8 cellular contexts compared by ENCODE assay signal in genomic region chr13:30421093-30422055, GRCh38. TPM values are rescaled to one million over a fixed set of nuclear protein-coding genes. Genes with fewer than 3 reads are reported as not detected.
A peak's percentile ranks its signal among the peaks of the same experiment; 100 is the strongest.
DNase-seq lines count a peak whose midpoint lies in the region; ATAC-seq and TF ChIP-seq lines count a peak whose summit lies in the region.

No MANE protein-coding gene starts in this region.

- no peak overlapping the region for H3K27ac Mint-ChIP-seq in activated CD8-positive, alpha-beta T cell treated with anti-CD3 and anti-CD28 coated beads for 36 hours
- H3K27ac Mint-ChIP-seq in endothelial cell (ENCODE audit: unreplicated experiment) (peak overlapping the region; percentile 82), memory B cell (peak overlapping the region; percentile 71)
- peak overlapping the region; percentile 44 for H3K27ac Mint-ChIP-seq in stimulated activated effector memory CD8-positive, alpha-beta T cell treated with anti-CD3 and anti-CD28 coated beads, Interleukin-12 subunit alpha, Interleukin-12 subunit beta, amount 100 ng/mL, for 72 hours

- peak overlapping the region; percentile 76 for H3K4me3 ChIP-seq in GM06990 (replicated peaks; ENCODE audit: low read depth, low read length)

- no peaks in the 10 kb centered on the region for H3K27me3 ChIP-seq in GM06990 (replicated peaks; ENCODE audit: control insufficient read depth, insufficient read depth, low read length)

- H3K27me3 Mint-ChIP-seq in activated CD8-positive, alpha-beta T cell treated with anti-CD3 and anti-CD28 coated beads for 36 hours = peaks cover 2% of the 10 kb centered on the region
- peaks cover 12% of the 10 kb centered on the region for H3K27me3 Mint-ChIP-seq in endothelial cell (ENCODE audit: unreplicated experiment)
- H3K27me3 Mint-ChIP-seq in memory B cell = no peaks in the 10 kb centered on the region

- DNase-seq in GM06990 (ENCODE audit: extremely low read depth, insufficient read length) (peak; percentile 76), NCI-H460 (ENCODE audit: extremely low read depth, low read depth) (peak; percentile 49), endothelial cell (ENCODE audit: low spot score) (peak; percentile 71), memory B cell (ENCODE audit: low spot score in 2 of 2) (peak in 1 of 2 donors; percentile 39), HUDEP-2 (lab: John Stamatoyannopoulos, UW; ENCODE audit: unreplicated experiment in 76 of 76) (no peak)
- DNase-seq in activated CD8-positive, alpha-beta T cell treated with anti-CD3 and anti-CD28 coated beads for 36 hours = peak; percentile 29
- DNase-seq in stimulated activated effector memory CD8-positive, alpha-beta T cell treated with anti-CD3 and anti-CD28 coated beads, Interleukin-12 subunit alpha, Interleukin-12 subunit beta, amount 100 ng/mL, for 72 hours (ENCODE audit: low spot score in 2 of 2) = peak; percentile 40 to 76

- peaks cover 14% of the 10 kb centered on the region for H3K4me1 Mint-ChIP-seq in activated CD8-positive, alpha-beta T cell treated with anti-CD3 and anti-CD28 coated beads for 36 hours (ENCODE audit: low read depth)
- H3K4me1 Mint-ChIP-seq in endothelial cell (ENCODE audit: unreplicated experiment) (peaks cover 11% of the 10 kb centered on the region), memory B cell (peaks cover 22% of the 10 kb centered on the region)
- peaks cover 16% of the 10 kb centered on the region for H3K4me1 Mint-ChIP-seq in stimulated activated effector memory CD8-positive, alpha-beta T cell treated with anti-CD3 and anti-CD28 coated beads, Interleukin-12 subunit alpha, Interleukin-12 subunit beta, amount 100 ng/mL, for 72 hours

- POLR2A ChIA-PET in activated CD8-positive, alpha-beta T cell treated with anti-CD3 and anti-CD28 coated beads for 36 hours (lab: Charles Lee) = interaction anchor here (0.6 to 1.4 kb wide), 5 partner anchors 8 to 42 kb away, joined by 3 to 6 read pairs (median 5); no protein-coding TSS in a partner anchor

- ATAC-seq in HG02623 (IDR thresholded peaks at IDR 0.05; ENCODE audit: unreplicated experiment) (peak; percentile 27), memory B cell (ENCODE audit: low read depth) (peak; percentile 18)
- peak; percentile 25 for ATAC-seq in activated CD8-positive, alpha-beta T cell treated with anti-CD3 and anti-CD28 coated beads for 36 hours
- peak; percentile 53 for ATAC-seq in stimulated activated effector memory CD8-positive, alpha-beta T cell treated with anti-CD3 and anti-CD28 coated beads, Interleukin-12 subunit alpha, Interleukin-12 subunit beta, amount 100 ng/mL, for 72 hours

- no peaks in the 10 kb centered on the region for H3K36me3 Mint-ChIP-seq in activated CD8-positive, alpha-beta T cell treated with anti-CD3 and anti-CD28 coated beads for 36 hours (ENCODE audit: low read depth)
- H3K36me3 Mint-ChIP-seq in endothelial cell (ENCODE audit: low read depth, unreplicated experiment) (no peaks in the 10 kb centered on the region), memory B cell (no peaks in the 10 kb centered on the region)
- peaks cover 12% of the 10 kb centered on the region for H3K36me3 Mint-ChIP-seq in stimulated activated effector memory CD8-positive, alpha-beta T cell treated with anti-CD3 and anti-CD28 coated beads, Interleukin-12 subunit alpha, Interleukin-12 subunit beta, amount 100 ng/mL, for 72 hours

- peak overlapping the region; percentile 68 for H3K4me3 Mint-ChIP-seq in activated CD8-positive, alpha-beta T cell treated with anti-CD3 and anti-CD28 coated beads for 36 hours
- peak overlapping the region; percentile 88 for H3K4me3 Mint-ChIP-seq in endothelial cell (ENCODE audit: unreplicated experiment)
- peak overlapping the region; percentile 88 for H3K4me3 Mint-ChIP-seq in memory B cell
- peak overlapping the region; percentile 77 for H3K4me3 Mint-ChIP-seq in stimulated activated effector memory CD8-positive, alpha-beta T cell treated with anti-CD3 and anti-CD28 coated beads, Interleukin-12 subunit alpha, Interleukin-12 subunit beta, amount 100 ng/mL, for 72 hours

- H3K36me3 ChIP-seq in GM06990 (ENCODE audit: control insufficient read depth, insufficient read depth, low read length) = no peaks in the 10 kb centered on the region

- CTCF ChIA-PET in activated CD8-positive, alpha-beta T cell treated with anti-CD3 and anti-CD28 coated beads for 36 hours (lab: Charles Lee) = interaction anchor here (0.9 kb wide), 2 partner anchors 13 to 289 kb away, joined by 3 read pairs; no protein-coding TSS in a partner anchor

- TF ChIP-seq CTCF in GM06990 (IDR thresholded peaks at IDR 0.05; ENCODE audit: insufficient read depth, low read length, poor library complexity, severe bottlenecking) (no peak), endothelial cell (IDR thresholded peaks at IDR 0.05; ENCODE audit: unreplicated experiment) (no peak)
- TF ChIP-seq CTCF in activated CD8-positive, alpha-beta T cell treated with anti-CD3 and anti-CD28 coated beads for 36 hours (IDR thresholded peaks at IDR 0.05) = no peak

- intact Hi-C loops in activated CD8-positive, alpha-beta T cell treated with anti-CD3 and anti-CD28 coated beads for 36 hours (cut with micrococcal nuclease) = no loop called here

- H3K9me3 Mint-ChIP-seq in activated CD8-positive, alpha-beta T cell treated with anti-CD3 and anti-CD28 coated beads for 36 hours = no peaks in the 10 kb centered on the region
- H3K9me3 Mint-ChIP-seq in endothelial cell (ENCODE audit: unreplicated experiment) (no peaks in the 10 kb centered on the region), memory B cell (no peaks in the 10 kb centered on the region)
- H3K9me3 Mint-ChIP-seq in stimulated activated effector memory CD8-positive, alpha-beta T cell treated with anti-CD3 and anti-CD28 coated beads, Interleukin-12 subunit alpha, Interleukin-12 subunit beta, amount 100 ng/mL, for 72 hours = no peaks in the 10 kb centered on the region

RNA-seq across cellular contexts. Expression of gene UBE2L5, which starts 0.9 kb away (rescaled TPM):
- total RNA-seq in NCI-H460 (2014; rRNA removed; shearing (Covaris generic)) = not detected in 2 replicates
- not detected in 2 replicates for polyA plus RNA-seq in NCI-H460 (2014; cell fraction: nucleus; rRNA removed)
- not detected for total RNA-seq in activated CD8-positive, alpha-beta T cell treated with anti-CD3 and anti-CD28 coated beads for 36 hours
- total RNA-seq in endothelial cell (ENCODE audit: unreplicated experiment) = not detected

RNA-seq across cellular contexts. Expression of gene HMGB1, which starts 44.4 kb away (rescaled TPM):
- 532 and 562 TPM in 2 replicates for total RNA-seq in NCI-H460 (2014; rRNA removed; shearing (Covaris generic))
- 924 and 1,227 TPM in 2 replicates for polyA plus RNA-seq in NCI-H460 (2014; cell fraction: nucleus; rRNA removed)
- 100 to 1,000 TPM; 666 to 676 TPM for total RNA-seq in activated CD8-positive, alpha-beta T cell treated with anti-CD3 and anti-CD28 coated beads for 36 hours
- total RNA-seq in endothelial cell (ENCODE audit: unreplicated experiment) = 230 TPM

Comparison
In these comparisons a context has a peak if more than half of its experiments do, and no peak if none do; other contexts are left out.
1. DNase-seq: peak in GM06990 (single experiment), NCI-H460 (single experiment), activated CD8-positive, alpha-beta T cell treated with anti-CD3 and anti-CD28 coated beads for 36 hours (single experiment), endothelial cell (single experiment) and stimulated activated effector memory CD8-positive, alpha-beta T cell treated with anti-CD3 and anti-CD28 coated beads, Interleukin-12 subunit alpha, Interleukin-12 subunit beta, amount 100 ng/mL, for 72 hours (2 of 2); none in HUDEP-2 (0 of 76).
2. Peak in every context shown above with its lines, with median percentiles within 50 percentile points of each other: ATAC-seq and H3K4me3 Mint-ChIP-seq.